Comparison of ENCODE assay signal across 27 cellular contexts in the genomic region with DNA sequence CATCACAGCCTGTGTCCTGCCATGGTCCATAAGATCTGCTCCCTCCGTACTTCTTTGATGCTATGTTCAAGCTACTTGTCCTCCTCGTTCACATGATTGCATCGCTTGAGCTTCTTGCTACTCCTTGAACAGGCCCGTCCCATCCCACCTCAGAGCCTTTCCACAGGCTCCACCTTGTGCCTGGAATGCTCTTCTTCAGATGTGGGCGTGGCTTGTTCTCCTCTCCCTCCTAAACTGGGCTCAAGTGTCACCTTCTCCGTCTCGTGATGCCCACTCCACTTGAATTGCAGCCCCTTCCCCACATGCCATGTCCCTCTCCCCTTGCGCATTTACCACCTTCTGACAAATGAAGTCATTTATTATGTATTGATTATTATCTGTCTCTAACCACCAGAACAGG.
DNase-seq lines count a peak whose midpoint lies in the region; ATAC-seq and TF ChIP-seq lines count a peak whose summit lies in the region.
"Had no signal": no experiment of that assay in that cellular context is flagged by ENCODE, and none has a peak within 500 bp of the region (broad histone marks: within the 10 kb centered on the region; RNA-seq: fewer than 3 reads in every experiment).

No MANE protein-coding gene starts in this region.

- no peak overlapping the region for H3K4me2 ChIP-seq in IMR-90 (ENCODE audit: low read depth, low read length)
- H3K4me2 ChIP-seq in mesendoderm (ENCODE audit: low read length): no peak overlapping the region

- no peak for ATAC-seq in IMR-90 (ENCODE audit: low read depth)
- ATAC-seq in stimulated activated effector memory CD8-positive, alpha-beta T cell treated with anti-CD3 and anti-CD28 coated beads, Interleukin-12 subunit alpha, Interleukin-12 subunit beta, amount 100 ng/mL, for 72 hours: no peak
- ATAC-seq: activated CD8-positive, alpha-beta T cell treated with anti-CD3 and anti-CD28 coated beads for 36 hours; activated naive CD4-positive, alpha-beta T cell treated with anti-CD3 and anti-CD28 coated beads, Interleukin-2, amount 50 U/mL, for 72 hours; activated T-helper 17 cell treated with anti-CD3 and anti-CD28 coated beads, Interleukin-2, amount 50 U/mL, for 72 hours; esophagus mucosa; naive thymus-derived CD8-positive, alpha-beta T cell had no signal

- no peak overlapping the region for H2BK15ac ChIP-seq in IMR-90 (ENCODE audit: low read depth, low read length)
- no peak overlapping the region for H2BK15ac ChIP-seq in mesendoderm (replicated peaks; ENCODE audit: low read depth)

- H2AK9ac ChIP-seq in IMR-90 (replicated peaks; ENCODE audit: low read depth, low read length, poor library complexity): no peak overlapping the region

- H3K9ac ChIP-seq in IMR-90 (ENCODE audit: low read depth, low read length) (no peak overlapping the region), endodermal cell (ENCODE audit: extremely low read depth, low read length, poor library complexity, severe bottlenecking) (no peak overlapping the region), mesendoderm (ENCODE audit: low read length) (no peak overlapping the region)
- H3K9ac ChIP-seq: BLaER1 treated with 17β-estradiol and CSF1 and Interleukin-3, amounts not matched to agents 10 nM and 100 nM had no signal

- H4K8ac ChIP-seq in IMR-90 (ENCODE audit: low read depth in 2 of 2, low read length in 2 of 2) (no peak overlapping the region), mesendoderm (ENCODE audit: low read depth, low read length) (no peak overlapping the region)

- no peak for TF ChIP-seq POLR2A in IMR-90 (IDR thresholded peaks at IDR 0.05; ENCODE audit: low read depth, low read length)

- H3K79me2 ChIP-seq in mesendoderm (ENCODE audit: control insufficient read depth, insufficient read depth, low read length): no peaks in the 10 kb centered on the region

- H3K36me3 Mint-ChIP-seq in endodermal cell (ENCODE audit: low read depth): peaks cover 12% of the 10 kb centered on the region
- no peaks in the 10 kb centered on the region for H3K36me3 Mint-ChIP-seq in stimulated activated effector memory CD8-positive, alpha-beta T cell treated with anti-CD3 and anti-CD28 coated beads, Interleukin-12 subunit alpha, Interleukin-12 subunit beta, amount 100 ng/mL, for 72 hours
- H3K36me3 Mint-ChIP-seq: activated naive CD4-positive, alpha-beta T cell treated with anti-CD3 and anti-CD28 coated beads, Interleukin-2, amount 50 U/mL, for 72 hours; naive thymus-derived CD8-positive, alpha-beta T cell had no signal

- no peak overlapping the region for H3K4me3 Mint-ChIP-seq in endodermal cell
- no peak overlapping the region for H3K4me3 Mint-ChIP-seq in stimulated activated effector memory CD8-positive, alpha-beta T cell treated with anti-CD3 and anti-CD28 coated beads, Interleukin-12 subunit alpha, Interleukin-12 subunit beta, amount 100 ng/mL, for 72 hours
- H3K4me3 Mint-ChIP-seq: activated CD8-positive, alpha-beta T cell treated with anti-CD3 and anti-CD28 coated beads for 36 hours; activated T-helper 17 cell treated with anti-CD3 and anti-CD28 coated beads, Interleukin-2, amount 50 U/mL, for 72 hours; naive thymus-derived CD8-positive, alpha-beta T cell; T-helper 1 cell treated with Interleukin-12 subunit alpha and Interleukin-12 subunit beta and Interleukin-4 antibody, amounts not matched to agents 30 μg/mL and 1 μg/mL, for 36 hours had no signal

- H3K14ac ChIP-seq in IMR-90 (replicated peaks; ENCODE audit: low read depth, low read length): no peak overlapping the region

- H3K4ac ChIP-seq in IMR-90 (ENCODE audit: low read depth, low read length) (no peak overlapping the region), mesendoderm (ENCODE audit: low read depth, low read length) (no peak overlapping the region)

- H3K36me3 ChIP-seq in IMR-90 (ENCODE audit: control insufficient read depth, insufficient read depth, low read length) (no peaks in the 10 kb centered on the region), endodermal cell (ENCODE audit: control insufficient read depth, insufficient read depth, low read length) (no peaks in the 10 kb centered on the region), mesendoderm (ENCODE audit: control insufficient read depth, insufficient read depth, low read length) (no peaks in the 10 kb centered on the region)
- H3K36me3 ChIP-seq: BLaER1 treated with 17β-estradiol and CSF1 and Interleukin-3, amounts not matched to agents 10 nM and 100 nM; breast epithelium; pancreas; right atrium auricular region; spleen had no signal

- H2BK5ac ChIP-seq in IMR-90 (ENCODE audit: low read depth, low read length, poor library complexity, severe bottlenecking): no peak overlapping the region
- no peak overlapping the region for H2BK5ac ChIP-seq in mesendoderm (ENCODE audit: low read length)

- TF ChIP-seq CTCF in AG04449 (IDR thresholded peaks at IDR 0.05; ENCODE audit: insufficient read depth, low read length, missing control alignments) (peak; percentile 8), IMR-90 (conservative IDR thresholded peaks at IDR 0.05; ENCODE audit: low read depth, low read length) (no peak), endodermal cell (conservative IDR thresholded peaks at IDR 0.05) (peak; percentile 55)

- H3K18ac ChIP-seq in IMR-90 (ENCODE audit: low read depth, low read length) (no peak overlapping the region), mesendoderm (ENCODE audit: low read length) (no peak overlapping the region)

- no peaks in the 10 kb centered on the region for H3K9me3 Mint-ChIP-seq in endodermal cell
- H3K9me3 Mint-ChIP-seq in stimulated activated effector memory CD8-positive, alpha-beta T cell treated with anti-CD3 and anti-CD28 coated beads, Interleukin-12 subunit alpha, Interleukin-12 subunit beta, amount 100 ng/mL, for 72 hours: no peaks in the 10 kb centered on the region
- H3K9me3 Mint-ChIP-seq: activated CD8-positive, alpha-beta T cell treated with anti-CD3 and anti-CD28 coated beads for 36 hours; activated T-helper 17 cell treated with anti-CD3 and anti-CD28 coated beads, Interleukin-2, amount 50 U/mL, for 72 hours; naive thymus-derived CD8-positive, alpha-beta T cell; T-helper 1 cell treated with Interleukin-12 subunit alpha and Interleukin-12 subunit beta and Interleukin-4 antibody, amounts not matched to agents 30 μg/mL and 1 μg/mL, for 36 hours had no signal

- DNase-seq in AG04449 (ENCODE audit: low read depth, low spot score): no peak
- DNase-seq in IMR-90: no peak
- DNase-seq in endodermal cell: peak; percentile 79
- peak; percentile 85 for DNase-seq in mesendoderm
- DNase-seq in stimulated activated effector memory CD8-positive, alpha-beta T cell treated with anti-CD3 and anti-CD28 coated beads, Interleukin-12 subunit alpha, Interleukin-12 subunit beta, amount 100 ng/mL, for 72 hours (ENCODE audit: low spot score in 2 of 2): no peak
- no peak for DNase-seq in SK-N-DZ (ENCODE audit: low spot score)
- no peak for DNase-seq in NCI-H345 treated with DMSO at 0.1 percent for 48 hours (lab: John Stamatoyannopoulos, UW; ENCODE audit: unreplicated experiment)
- DNase-seq in NCI-H69 (lab: John Stamatoyannopoulos, UW): no peak
- DNase-seq: activated CD8-positive, alpha-beta T cell treated with anti-CD3 and anti-CD28 coated beads for 36 hours; COR-L47; DMS79 treated with DMSO at 0.1 percent for 48 hours; effector memory CD4-positive, alpha-beta T cell; naive thymus-derived CD8-positive, alpha-beta T cell; NCI-H1092; NCI-H2029; NCI-H526 treated with DMSO at 0.1 percent for 48 hours; pancreas; spleen; stimulated activated CD4-positive, alpha-beta T cell treated with anti-CD3 and anti-CD28 coated beads, Interleukin-2, amount 100 ng/mL, for 48 hours had no signal

- H3K27me3 Mint-ChIP-seq in endodermal cell (ENCODE audit: insufficient read depth): no peaks in the 10 kb centered on the region
- H3K27me3 Mint-ChIP-seq: activated CD8-positive, alpha-beta T cell treated with anti-CD3 and anti-CD28 coated beads for 36 hours; activated T-helper 17 cell treated with anti-CD3 and anti-CD28 coated beads, Interleukin-2, amount 50 U/mL, for 72 hours had no signal

- POLR2A ChIA-PET in AG04449 (lab: Yijun Ruan, JAX) (no interaction called here), IMR-90 (lab: Charles Lee; ENCODE audit: unreplicated experiment) (no interaction called here)

- no TSS peak for BruUV-seq in IMR-90 (replicated peaks; lab: Mats Ljungman, UMichigan)

- H3K4me3 ChIP-seq in AG04449 (ENCODE audit: low read depth, low read length) (no peak overlapping the region), IMR-90 (ENCODE audit: insufficient read depth, low read depth, low read length) (no peak overlapping the region), endodermal cell (ENCODE audit: low read length) (no peak overlapping the region), mesendoderm (ENCODE audit: low read length) (no peak overlapping the region)
- H3K4me3 ChIP-seq: BLaER1 treated with 17β-estradiol and CSF1 and Interleukin-3, amounts not matched to agents 10 nM and 100 nM; breast epithelium; coronary artery; pancreas; right atrium auricular region; spleen had no signal

- H3K9me3 ChIP-seq in IMR-90 (ENCODE audit: control insufficient read depth, insufficient read depth, low read length) (peaks cover 31% of the 10 kb centered on the region), endodermal cell (ENCODE audit: control insufficient read depth, low read length) (no peaks in the 10 kb centered on the region)
- H3K9me3 ChIP-seq: BLaER1 treated with 17β-estradiol and CSF1 and Interleukin-3, amounts not matched to agents 10 nM and 100 nM; breast epithelium; pancreas; right atrium auricular region; spleen had no signal

- H4K91ac ChIP-seq in IMR-90 (ENCODE audit: insufficient read depth, low read depth, low read length): no peak overlapping the region

- no peaks in the 10 kb centered on the region for H3K9me1 ChIP-seq in IMR-90 (ENCODE audit: insufficient read depth, low read length)

- H3K4me1 Mint-ChIP-seq in endodermal cell: peaks cover 13% of the 10 kb centered on the region
- no peaks in the 10 kb centered on the region for H3K4me1 Mint-ChIP-seq in stimulated activated effector memory CD8-positive, alpha-beta T cell treated with anti-CD3 and anti-CD28 coated beads, Interleukin-12 subunit alpha, Interleukin-12 subunit beta, amount 100 ng/mL, for 72 hours
- H3K4me1 Mint-ChIP-seq: activated T-helper 17 cell treated with anti-CD3 and anti-CD28 coated beads, Interleukin-2, amount 50 U/mL, for 72 hours; naive thymus-derived CD8-positive, alpha-beta T cell had no signal

- peak overlapping the region; percentile 15 for H3K27ac Mint-ChIP-seq in endodermal cell
- H3K27ac Mint-ChIP-seq in stimulated activated effector memory CD8-positive, alpha-beta T cell treated with anti-CD3 and anti-CD28 coated beads, Interleukin-12 subunit alpha, Interleukin-12 subunit beta, amount 100 ng/mL, for 72 hours: no peak overlapping the region
- H3K27ac Mint-ChIP-seq: activated CD8-positive, alpha-beta T cell treated with anti-CD3 and anti-CD28 coated beads for 36 hours; activated naive CD4-positive, alpha-beta T cell treated with anti-CD3 and anti-CD28 coated beads, Interleukin-2, amount 50 U/mL, for 72 hours; activated T-helper 17 cell treated with anti-CD3 and anti-CD28 coated beads, Interleukin-2, amount 50 U/mL, for 72 hours; naive thymus-derived CD8-positive, alpha-beta T cell; T-helper 1 cell treated with Interleukin-12 subunit alpha and Interleukin-12 subunit beta and Interleukin-4 antibody, amounts not matched to agents 30 μg/mL and 1 μg/mL, for 36 hours had no signal

- no peak for TF ChIP-seq RAD21 in IMR-90 (IDR thresholded peaks at IDR 0.05; ENCODE audit: low read length)

- peak overlapping the region; percentile 43 for H2AFZ ChIP-seq in IMR-90 (replicated peaks; ENCODE audit: low read length, poor library complexity)

- no peak overlapping the region for H3K27ac ChIP-seq in IMR-90 (ENCODE audit: insufficient read depth, low read length)
- H3K27ac ChIP-seq in endodermal cell (ENCODE audit: low read depth, low read length): no peak overlapping the region
- H3K27ac ChIP-seq in mesendoderm (ENCODE audit: low read depth, low read length): no peak overlapping the region
- H3K27ac ChIP-seq: BLaER1 treated with 17β-estradiol and CSF1 and Interleukin-3, amounts not matched to agents 10 nM and 100 nM; breast epithelium; coronary artery; pancreas; right atrium auricular region; spleen had no signal

- H3K4me1 ChIP-seq in IMR-90 (ENCODE audit: control insufficient read depth, insufficient read depth, low read length): no peaks in the 10 kb centered on the region
- H3K4me1 ChIP-seq in endodermal cell (ENCODE audit: control insufficient read depth, insufficient read depth, low read length): no peaks in the 10 kb centered on the region
- no peaks in the 10 kb centered on the region for H3K4me1 ChIP-seq in mesendoderm (ENCODE audit: control insufficient read depth, low read depth, low read length)
- H3K4me1 ChIP-seq: breast epithelium, pancreas, right atrium auricular region, spleen had no signal

- H2BK20ac ChIP-seq in IMR-90 (ENCODE audit: low read depth, low read length): no peak overlapping the region

- H4K5ac ChIP-seq in IMR-90 (ENCODE audit: low read depth, low read length) (no peak overlapping the region), mesendoderm (ENCODE audit: low read length) (no peak overlapping the region)

- no peak overlapping the region for H3K23ac ChIP-seq in IMR-90 (ENCODE audit: low read depth, low read length)
- H3K23ac ChIP-seq in mesendoderm (ENCODE audit: low read length): no peak overlapping the region

- H2AK5ac ChIP-seq in IMR-90 (ENCODE audit: low read depth, low read length) (no peak overlapping the region), mesendoderm (ENCODE audit: low read length) (no peak overlapping the region)

- H2BK120ac ChIP-seq in IMR-90 (ENCODE audit: low read depth, low read length): no peak overlapping the region
- H2BK120ac ChIP-seq in mesendoderm (ENCODE audit: low read depth, low read length): no peak overlapping the region

- dilution Hi-C loops in IMR-90 (cut with HindIII; ENCODE audit: low sequenced_read_pairs, unreplicated experiment): no loop called here

- intact Hi-C loops in IMR-90 (cut with micrococcal nuclease): no loop called here

- CTCF ChIA-PET in AG04449 (lab: Yijun Ruan, JAX): no interaction called here
- CTCF ChIA-PET in IMR-90 (lab: Yijun Ruan, JAX): no interaction called here

- H3K27me3 ChIP-seq in IMR-90 (ENCODE audit: control insufficient read depth, insufficient read depth, low read length) (no peaks in the 10 kb centered on the region), endodermal cell (ENCODE audit: control insufficient read depth, insufficient read depth, low read length, poor library complexity, severe bottlenecking) (no peaks in the 10 kb centered on the region), mesendoderm (ENCODE audit: insufficient read depth, low read length, poor library complexity) (no peaks in the 10 kb centered on the region)
- H3K27me3 ChIP-seq: BLaER1 treated with 17β-estradiol and CSF1 and Interleukin-3, amounts not matched to agents 10 nM and 100 nM; breast epithelium; pancreas; right atrium auricular region; spleen had no signal

- H3K79me1 ChIP-seq in IMR-90 (ENCODE audit: low read depth in 1 of 2, low read length in 2 of 2) (no peaks in the 10 kb centered on the region), mesendoderm (ENCODE audit: low read length) (no peaks in the 10 kb centered on the region)

- 55% methylated on average over 4 of the region's 8 CpGs; no CpG with 5 or more reads in 1 of the 2 experiments for WGBS in IMR-90 (ENCODE audit: extremely low coverage in 2 of 2, insufficient read length in 1 of 2), 2 experiments
- 87 to 96% methylated on average over 3 to 7 of the region's 8 CpGs for WGBS in endodermal cell (ENCODE audit: insufficient coverage in 1 of 2, insufficient read length in 1 of 2), 2 experiments
- WGBS in mesendoderm (ENCODE audit: extremely low coverage, insufficient coverage, low lambda C conversion rate): no CpG with 5 or more reads among the region's 8 CpGs

- no peaks in the 10 kb centered on the region for H4K20me1 ChIP-seq in IMR-90 (ENCODE audit: insufficient read depth, low read length)
- H4K20me1 ChIP-seq: BLaER1 treated with 17β-estradiol and CSF1 and Interleukin-3, amounts not matched to agents 10 nM and 100 nM had no signal

- in situ Hi-C loops in IMR-90 (cut with MboI; ENCODE audit: low sequenced_read_pairs): no loop called here

- H3K56ac ChIP-seq in IMR-90 (ENCODE audit: extremely low read depth, insufficient read depth, low read length) (no peak overlapping the region), mesendoderm (ENCODE audit: low read length) (no peak overlapping the region)

Comparison
In these comparisons a context has a peak if more than half of its experiments do, and no peak if none do; other contexts are left out.
1. DNase-seq: peak in endodermal cell (single experiment) and mesendoderm (single experiment); none in AG04449 (single experiment), IMR-90 (single experiment), stimulated activated effector memory CD8-positive, alpha-beta T cell treated with anti-CD3 and anti-CD28 coated beads, Interleukin-12 subunit alpha, Interleukin-12 subunit beta, amount 100 ng/mL, for 72 hours (0 of 2), SK-N-DZ (single experiment), NCI-H345 treated with DMSO at 0.1 percent for 48 hours (single experiment) and NCI-H69 (single experiment).